In genomic region chr10:4046722-4047354, GRCh38 we compare ENCODE assay signal across 27 cellular contexts.
A peak's percentile ranks its signal among the peaks of the same experiment; 100 is the strongest.
DNase-seq lines count a peak whose midpoint lies in the region; ATAC-seq and TF ChIP-seq lines count a peak whose summit lies in the region.
"Had no signal": no experiment of that assay in that cellular context is flagged by ENCODE, and none has a peak within 500 bp of the region (broad histone marks: within the 10 kb centered on the region; RNA-seq: fewer than 3 reads in every experiment).

No MANE protein-coding gene starts in this region.

- H3K4me1 ChIP-seq in mesenchymal stem cell (ENCODE audit: control insufficient read depth, insufficient read depth, low read depth, low read length) (no peaks in the 10 kb centered on the region), thoracic aorta (ENCODE audit: control insufficient read depth in 1 of 2, low read depth in 2 of 2) (peaks cover 1 to 44% of the 10 kb centered on the region in 2 donors)
- H3K4me1 ChIP-seq: BLaER1 had no signal

- H3K79me1 ChIP-seq in mesenchymal stem cell (replicated peaks; ENCODE audit: low read length, poor library complexity, severe bottlenecking), result no peaks in the 10 kb centered on the region

- no peak overlapping the region for H4K8ac ChIP-seq in mesenchymal stem cell (ENCODE audit: low read length)

- intact Hi-C loops in activated CD4-positive, alpha-beta T cell treated with anti-CD3 and anti-CD28 coated beads, Interleukin-2, amount 10 ng/mL, durations not matched to agents 24 days and 14 days (cut with micrococcal nuclease), result no loop called here

- no peak for TF ChIP-seq CTCF in thoracic aorta (IDR thresholded peaks at IDR 0.05)

- H3K27me3 ChIP-seq in mesenchymal stem cell (ENCODE audit: control insufficient read depth in 1 of 2, insufficient read depth in 1 of 2, low read length in 2 of 2) (no peaks in the 10 kb centered on the region), thoracic aorta (replicated peaks; ENCODE audit: insufficient read depth) (no peaks in the 10 kb centered on the region)
- H3K27me3 ChIP-seq: BLaER1 had no signal

- no peak overlapping the region for H3K18ac ChIP-seq in mesenchymal stem cell (ENCODE audit: low read depth in 1 of 2, low read length in 2 of 2)

- no peaks in the 10 kb centered on the region for H3K4me1 Mint-ChIP-seq in activated CD4-positive, alpha-beta T cell treated with anti-CD3 and anti-CD28 coated beads, Interleukin-2, amount 10 ng/mL, durations not matched to agents 24 days and 14 days

- H3K14ac ChIP-seq in mesenchymal stem cell (ENCODE audit: low read length in 2 of 2), result no peak overlapping the region

- no peaks in the 10 kb centered on the region for H3K27me3 Mint-ChIP-seq in activated CD4-positive, alpha-beta T cell treated with anti-CD3 and anti-CD28 coated beads, Interleukin-2, amount 10 ng/mL, durations not matched to agents 24 days and 14 days
- H3K27me3 Mint-ChIP-seq: CD4-positive, alpha-beta T cell had no signal

- H3K9me3 Mint-ChIP-seq in activated CD4-positive, alpha-beta T cell treated with anti-CD3 and anti-CD28 coated beads, Interleukin-2, amount 10 ng/mL, durations not matched to agents 24 days and 14 days, result peaks cover 18% of the 10 kb centered on the region

- peaks cover 3% of the 10 kb centered on the region for H3K36me3 Mint-ChIP-seq in activated CD4-positive, alpha-beta T cell treated with anti-CD3 and anti-CD28 coated beads, Interleukin-2, amount 10 ng/mL, durations not matched to agents 24 days and 14 days (ENCODE audit: low read depth)

- no peak overlapping the region for H3K23ac ChIP-seq in mesenchymal stem cell (ENCODE audit: low read length in 2 of 2)

- no peak overlapping the region for H3K4me3 Mint-ChIP-seq in activated CD4-positive, alpha-beta T cell treated with anti-CD3 and anti-CD28 coated beads, Interleukin-2, amount 10 ng/mL, durations not matched to agents 24 days and 14 days
- H3K4me3 Mint-ChIP-seq: CD4-positive, alpha-beta T cell had no signal

- H2BK15ac ChIP-seq in mesenchymal stem cell (ENCODE audit: low read depth, poor library complexity, severe bottlenecking), result no peak overlapping the region

- H2AK5ac ChIP-seq in mesenchymal stem cell (ENCODE audit: low read length, severe bottlenecking), result no peak overlapping the region

- DNase-seq in activated CD4-positive, alpha-beta T cell treated with anti-CD3 and anti-CD28 coated beads, Interleukin-2, amount 10 ng/mL, durations not matched to agents 24 days and 14 days, result peak; percentile 34
- DNase-seq in activated CD4-positive, alpha-beta T cell treated with anti-CD3 and anti-CD28 coated beads, Interleukin-2, amount 50 U/mL, for 1 hour, result no peak
- no peak for DNase-seq in mesenchymal stem cell
- DNase-seq in thoracic aorta (ENCODE audit: low spot score), result no peak
- DNase-seq in NCI-H2171 (lab: John Stamatoyannopoulos, UW), result no peak
- DNase-seq in NCI-H345 (lab: John Stamatoyannopoulos, UW), result no peak
- DNase-seq: ACHN; CD4-positive, alpha-beta T cell; COR-L47; DMS 273 treated with DMSO at 0.1 percent for 48 hours; DMS79 treated with DMSO at 0.1 percent for 48 hours; GOT3; HCEC 1CT; IMR-90; NCI-H1105 treated with DMSO at 0.1 percent for 48 hours; NCI-H1694; NCI-H2081; NCI-H2171 treated with DMSO at 0.1 percent for 48 hours; NCI-H446; NCI-H526 had no signal

- H3K27ac ChIP-seq in mesenchymal stem cell (ENCODE audit: low read length, poor library complexity, severe bottlenecking) (no peak overlapping the region), thoracic aorta (peak overlapping the region; percentile 42 to 58)
- H3K27ac ChIP-seq: 22Rv1, BLaER1, KMS-11 had no signal

- peaks cover 4% of the 10 kb centered on the region for H3K9me3 ChIP-seq in mesenchymal stem cell (ENCODE audit: control insufficient read depth, low read length)
- peaks cover 4% of the 10 kb centered on the region for H3K9me3 ChIP-seq in thoracic aorta

- H4K91ac ChIP-seq in mesenchymal stem cell (ENCODE audit: low read length), result no peak overlapping the region

- H3K9ac ChIP-seq in mesenchymal stem cell (ENCODE audit: low read length), result peak overlapping the region; percentile 52
- H3K9ac ChIP-seq: BLaER1, KMS-11 had no signal

- no peaks in the 10 kb centered on the region for H3K36me3 ChIP-seq in mesenchymal stem cell (ENCODE audit: control insufficient read depth in 1 of 2, insufficient read depth in 2 of 2, low read depth in 1 of 2, low read length in 2 of 2)
- H3K36me3 ChIP-seq in thoracic aorta, result no peaks in the 10 kb centered on the region
- H3K36me3 ChIP-seq: BLaER1 had no signal

- no peak overlapping the region for H2BK5ac ChIP-seq in mesenchymal stem cell (ENCODE audit: low read depth, low read length, poor library complexity, severe bottlenecking)

- ATAC-seq in thoracic aorta (ENCODE audit: insufficient number of reproducible peaks, low FRiP score, low read depth) (no peak), HG03521 (IDR thresholded peaks at IDR 0.05; ENCODE audit: unreplicated experiment) (no peak), GM18873 (IDR thresholded peaks at IDR 0.05; ENCODE audit: low FRiP score, unreplicated experiment) (no peak)
- ATAC-seq: Right ventricle myocardium inferior had no signal

- H3K4me3 ChIP-seq in mesenchymal stem cell (ENCODE audit: insufficient read depth in 1 of 2, low read depth in 1 of 2, low read length in 2 of 2), result peak overlapping the region in 1 of 2 experiments; percentile 45
- peak overlapping the region; percentile 53 for H3K4me3 ChIP-seq in thoracic aorta
- H3K4me3 ChIP-seq: BLaER1, GM12878 had no signal

- no peak overlapping the region for H3K4ac ChIP-seq in mesenchymal stem cell (ENCODE audit: low read depth in 1 of 2, low read length in 2 of 2)

- no peak overlapping the region for H3K4me2 ChIP-seq in mesenchymal stem cell (ENCODE audit: low read length, poor library complexity, severe bottlenecking)
- H3K4me2 ChIP-seq: BLaER1, KMS-11 had no signal

- peak overlapping the region in 1 of 2 experiments; percentile 67 for H2BK12ac ChIP-seq in mesenchymal stem cell (ENCODE audit: low read length in 2 of 2)

- 98% methylated on average over 2 of the region's 7 CpGs for WGBS in mesenchymal stem cell

- H3K27ac Mint-ChIP-seq in activated CD4-positive, alpha-beta T cell treated with anti-CD3 and anti-CD28 coated beads, Interleukin-2, amount 10 ng/mL, durations not matched to agents 24 days and 14 days, result no peak overlapping the region
- H3K27ac Mint-ChIP-seq: CD4-positive, alpha-beta T cell had no signal

- no peak overlapping the region for H2BK120ac ChIP-seq in mesenchymal stem cell (ENCODE audit: low read depth, low read length)

- H2AFZ ChIP-seq in mesenchymal stem cell (ENCODE audit: low read depth, low read length), result no peak overlapping the region
